Comparison of ENCODE assay signal across 8 cellular contexts in genomic region chr6:31197559-31198305, GRCh38. TPM values are rescaled to one million over a fixed set of nuclear protein-coding genes. Genes with fewer than 3 reads are reported as not detected.
DNase-seq lines count a peak whose midpoint lies in the region; ATAC-seq and TF ChIP-seq lines count a peak whose summit lies in the region.

No MANE protein-coding gene starts in this region.

- H3K4me3 Mint-ChIP-seq in CD4-positive, alpha-beta T cell: peak overlapping the region; percentile 97
- peak overlapping the region; percentile 76 to 85 for H3K4me3 Mint-ChIP-seq in effector memory CD8-positive, alpha-beta T cell

- H3K9me3 Mint-ChIP-seq in CD4-positive, alpha-beta T cell: no peaks in the 10 kb centered on the region
- no peaks in the 10 kb centered on the region for H3K9me3 Mint-ChIP-seq in effector memory CD8-positive, alpha-beta T cell

- peak; percentile 91 to 96 (median 92) for DNase-seq in CD4-positive, alpha-beta T cell
- DNase-seq in HS-5 (ENCODE audit: low read depth): peak; percentile 41
- peak; percentile 87 to 95 for DNase-seq in NOMO-1 (lab: John Stamatoyannopoulos, UW; ENCODE audit: unreplicated experiment in 2 of 2)
- peak; percentile 85 to 93 for DNase-seq in activated CD8-positive, alpha-beta memory T cell treated with anti-CD3 and anti-CD28 coated beads for 4 hours (ENCODE audit: low read depth in 2 of 2)
- peak; percentile 90 to 93 (median 93) for DNase-seq in effector memory CD8-positive, alpha-beta T cell
- DNase-seq in mesenteric fat pad (ENCODE audit: low spot score): peak; percentile 96
- peak; percentile 90 for DNase-seq in stimulated activated CD8-positive, alpha-beta memory T cell treated with anti-CD3 and anti-CD28 coated beads, Interleukin-15, amount 100 ng/mL, for 1 hour (ENCODE audit: low read depth)

- POLR2A ChIA-PET in CD4-positive, alpha-beta T cell (lab: Charles Lee): interaction anchor here (0.7 to 5.3 kb wide), 48 partner anchors 8 to 1774 kb away, joined by 3 to 101 read pairs (median 5); partner anchors contain the start of genes CCHCR1, DDX39B, GPSM3 and HLA-B

- no peaks in the 10 kb centered on the region for H3K27me3 Mint-ChIP-seq in CD4-positive, alpha-beta T cell
- H3K27me3 Mint-ChIP-seq in effector memory CD8-positive, alpha-beta T cell: no peaks in the 10 kb centered on the region

- peak; percentile 76 for ATAC-seq in CD4-positive, alpha-beta T cell (ENCODE audit: poor library complexity)
- peak; percentile 54 for ATAC-seq in GM19467 (IDR thresholded peaks at IDR 0.05; ENCODE audit: unreplicated experiment)
- peak; percentile 81 for ATAC-seq in effector memory CD8-positive, alpha-beta T cell (replicated peaks)

- CTCF ChIA-PET in CD4-positive, alpha-beta T cell (lab: Charles Lee): interaction anchor here (0.6 to 7.3 kb wide), 29 partner anchors 8 to 206 kb away, joined by 3 to 97 read pairs (median 4); partner anchors contain the start of gene MICA

- no peaks in the 10 kb centered on the region for H3K9me3 ChIP-seq in CD4-positive, alpha-beta T cell (ENCODE audit: control insufficient read depth, low read length)

- peaks cover 65% of the 10 kb centered on the region for H3K4me1 Mint-ChIP-seq in CD4-positive, alpha-beta T cell (ENCODE audit: low read depth)
- peaks cover 46 to 53% of the 10 kb centered on the region in 2 donors for H3K4me1 Mint-ChIP-seq in effector memory CD8-positive, alpha-beta T cell (ENCODE audit: low read depth in 2 of 2)

- intact Hi-C loops in CD4-positive, alpha-beta T cell (cut with DNase I, micrococcal nuclease): loop anchor here (1.0 to 5.0 kb wide), 6 partner anchors 40 to 170 kb away; partner anchors contain the start of genes HLA-B (in 2 of the 2), HLA-C (in 2 of the 2), CCHCR1 (in 1 of the 2) and TCF19 (in 1 of the 2)

- H3K27me3 ChIP-seq in CD4-positive, alpha-beta T cell (ENCODE audit: control insufficient read depth, insufficient read depth, low read length): no peaks in the 10 kb centered on the region

- peak overlapping the region; percentile 93 for H3K27ac Mint-ChIP-seq in CD4-positive, alpha-beta T cell
- H3K27ac Mint-ChIP-seq in effector memory CD8-positive, alpha-beta T cell: peak overlapping the region; percentile 97 to 100

- TF ChIP-seq CTCF in CD4-positive, alpha-beta T cell (IDR thresholded peaks at IDR 0.05): no peak

- H3K36me3 Mint-ChIP-seq in CD4-positive, alpha-beta T cell (ENCODE audit: low read depth): peaks cover 41% of the 10 kb centered on the region
- H3K36me3 Mint-ChIP-seq in effector memory CD8-positive, alpha-beta T cell (ENCODE audit: insufficient read depth): peaks cover 31% of the 10 kb centered on the region

- peak overlapping the region; percentile 100 for H3K27ac ChIP-seq in CD4-positive, alpha-beta T cell (ENCODE audit: low read depth, low read length)

RNA-seq across cellular contexts. Expression of gene POU5F1, which starts 27.2 kb away (rescaled TPM):
- not detected for total RNA-seq in CD4-positive, alpha-beta T cell
- total RNA-seq in mesenteric fat pad: 0.93 TPM

RNA-seq across cellular contexts. Expression of gene TCF19, which starts 39.3 kb away (rescaled TPM):
- 1 to 10 TPM; 3.3 to 4.1 TPM for total RNA-seq in CD4-positive, alpha-beta T cell
- 2.1 TPM for total RNA-seq in mesenteric fat pad

RNA-seq across cellular contexts. Expression of gene CCHCR1, which starts 40.1 kb away (rescaled TPM):
- total RNA-seq in CD4-positive, alpha-beta T cell: 10 to 100 TPM; 17.5 to 18.2 TPM
- total RNA-seq in mesenteric fat pad: 8.4 TPM

RNA-seq across cellular contexts. Expression of gene PSORS1C2, which starts 58.9 kb away (rescaled TPM):
- total RNA-seq in CD4-positive, alpha-beta T cell: not detected
- total RNA-seq in mesenteric fat pad: not detected

Comparison
In these comparisons a context has a peak if more than half of its experiments do, and no peak if none do; other contexts are left out.
1. Peak in every context shown above with its lines: DNase-seq, ATAC-seq and H3K27ac ChIP-seq.
2. DNase-seq: peak in every context shown above with its lines; median percentile 96 in mesenteric fat pad; 93 in effector memory CD8-positive, alpha-beta T cell; 92 in CD4-positive, alpha-beta T cell; 91 in NOMO-1; 90 in stimulated activated CD8-positive, alpha-beta memory T cell treated with anti-CD3 and anti-CD28 coated beads, Interleukin-15, amount 100 ng/mL, for 1 hour; 89 in activated CD8-positive, alpha-beta memory T cell treated with anti-CD3 and anti-CD28 coated beads for 4 hours; 41 in HS-5.